ENCODE assay signal across 1 cellular context in genomic region chrX:63330681-63331080, GRCh38.
TF ChIP-seq lines count a peak whose summit lies in the region.

No MANE protein-coding gene starts in this region.

TF ChIP-seq in GM23338, 12 proteins besides CTCF, POLR2A, EP300 and RAD21 (continued from another document):
- TF ChIP-seq ZNF462 (CRISPR knock-in tag; IDR thresholded peaks at IDR 0.05) = no peak
